ENCODE assay signal across 1 cellular context in the genomic region with DNA sequence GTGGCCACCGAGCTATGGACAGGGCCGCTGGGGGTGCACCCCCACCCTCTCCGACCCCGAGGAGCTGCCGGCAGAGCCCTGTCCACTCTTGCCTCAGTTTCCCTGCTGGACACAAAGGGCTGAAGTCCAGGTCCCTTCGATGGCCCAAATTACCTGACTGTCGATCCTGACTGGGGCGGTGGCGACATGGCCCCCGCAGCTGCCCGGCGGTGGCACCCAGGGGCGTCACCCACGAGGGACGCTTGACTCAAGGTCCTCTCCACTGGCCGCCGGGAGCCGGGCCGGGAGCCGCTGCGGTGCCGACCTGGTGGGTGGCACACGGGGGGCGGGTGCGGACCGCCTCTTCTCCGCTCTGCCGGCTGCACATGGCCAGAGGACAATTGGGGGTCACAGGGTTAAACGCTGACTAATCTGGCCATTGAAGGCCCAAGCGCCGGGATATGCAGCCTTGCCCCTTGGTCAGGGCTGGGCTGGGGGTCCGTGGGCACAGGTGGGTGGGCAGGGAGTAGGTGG.
TF ChIP-seq lines count a peak whose summit lies in the region.

No MANE protein-coding gene starts in this region.

TF ChIP-seq in IMR-90, 13 proteins besides CTCF, POLR2A, EP300 and RAD21:
- no peak for TF ChIP-seq NFE2L2 (IDR thresholded peaks at IDR 0.05; ENCODE audit: low read depth, low read length)
- no peak for TF ChIP-seq ELK1 (IDR thresholded peaks at IDR 0.05; ENCODE audit: borderline replicate concordance, low read depth, low read length)
- TF ChIP-seq CHD1 (IDR thresholded peaks at IDR 0.05; ENCODE audit: low read depth, low read length) = no peak
- TF ChIP-seq MAFK (IDR thresholded peaks at IDR 0.05; ENCODE audit: low read depth, low read length) = no peak
- TF ChIP-seq RFX5 (IDR thresholded peaks at IDR 0.05; ENCODE audit: low read depth, low read length) = no peak
- TF ChIP-seq MXI1 (IDR thresholded peaks at IDR 0.05; ENCODE audit: borderline replicate concordance, low read depth, low read length) = no peak
- no peak for TF ChIP-seq SMC3 (IDR thresholded peaks at IDR 0.05; ENCODE audit: low read depth, low read length)
- TF ChIP-seq BHLHE40 (IDR thresholded peaks at IDR 0.05; ENCODE audit: low read depth, low read length) = no peak
- no peak for TF ChIP-seq FOS (IDR thresholded peaks at IDR 0.05; ENCODE audit: low read depth, low read length)
- TF ChIP-seq RCOR1 (IDR thresholded peaks at IDR 0.05; ENCODE audit: insufficient replicate concordance, low read length) = no peak
- no peak for TF ChIP-seq MAZ (IDR thresholded peaks at IDR 0.05; ENCODE audit: borderline replicate concordance, low read depth, low read length)
- TF ChIP-seq, protein P1, sequence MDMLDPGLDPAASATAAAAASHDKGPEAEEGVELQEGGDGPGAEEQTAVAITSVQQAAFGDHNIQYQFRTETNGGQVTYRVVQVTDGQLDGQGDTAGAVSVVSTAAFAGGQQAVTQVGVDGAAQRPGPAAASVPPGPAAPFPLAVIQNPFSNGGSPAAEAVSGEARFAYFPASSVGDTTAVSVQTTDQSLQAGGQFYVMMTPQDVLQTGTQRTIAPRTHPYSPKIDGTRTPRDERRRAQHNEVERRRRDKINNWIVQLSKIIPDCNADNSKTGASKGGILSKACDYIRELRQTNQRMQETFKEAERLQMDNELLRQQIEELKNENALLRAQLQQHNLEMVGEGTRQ (IDR thresholded peaks at IDR 0.05; ENCODE audit: low read depth, low read length) = no peak
- TF ChIP-seq CEBPB (IDR thresholded peaks at IDR 0.05; ENCODE audit: low read depth, low read length) = no peak
